Comparison of ENCODE assay signal across 8 cellular contexts in the genomic region with DNA sequence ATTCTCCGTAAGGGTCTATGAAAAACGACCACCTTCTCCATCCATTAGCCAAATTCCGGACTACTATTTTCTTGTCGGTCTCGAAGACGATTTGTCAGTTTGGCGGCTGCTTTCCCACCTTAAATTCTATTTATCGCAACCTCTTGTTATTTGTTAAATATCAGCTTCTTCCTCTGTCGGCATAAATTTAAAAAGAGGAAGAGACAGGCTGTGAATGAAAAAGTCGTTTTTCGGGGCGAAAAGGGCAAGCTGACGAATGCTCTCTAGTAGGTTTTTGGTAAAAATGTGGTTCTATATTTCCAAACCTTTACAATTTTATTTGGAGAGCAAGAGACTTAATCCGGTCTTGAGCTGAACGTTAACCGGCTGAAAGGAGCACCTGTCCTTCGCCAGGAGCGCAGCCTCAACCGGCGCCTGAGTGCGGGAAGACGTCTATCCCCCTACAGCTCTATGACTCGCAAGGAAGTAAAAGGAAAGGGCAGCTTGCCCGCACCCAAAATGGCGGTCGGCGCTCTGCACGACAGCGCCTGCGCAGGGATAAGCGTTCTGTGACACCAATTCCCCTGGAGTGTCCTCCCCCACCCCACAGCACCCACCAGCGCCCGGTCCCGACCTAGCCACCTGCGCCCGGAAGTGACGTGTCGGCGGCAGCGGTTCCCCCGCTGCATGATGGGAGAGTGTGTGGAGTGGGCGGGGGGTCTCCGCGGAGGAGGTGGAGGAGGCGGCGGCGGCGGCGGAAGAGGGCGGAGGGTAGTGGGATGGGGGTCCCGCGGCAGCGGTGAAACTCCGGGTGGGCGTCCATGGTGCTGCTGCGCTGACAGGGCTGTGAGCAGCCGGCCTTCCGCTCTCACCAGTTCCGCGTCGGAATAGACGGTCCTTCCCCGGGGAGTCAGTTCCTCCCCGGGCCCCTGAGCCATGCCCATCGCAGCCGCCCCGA. TPM values are rescaled to one million over a fixed set of nuclear protein-coding genes. Genes with fewer than 3 reads are reported as not detected.
DNase-seq lines count a peak whose midpoint lies in the region; ATAC-seq and TF ChIP-seq lines count a peak whose summit lies in the region.

A gene with protein sequence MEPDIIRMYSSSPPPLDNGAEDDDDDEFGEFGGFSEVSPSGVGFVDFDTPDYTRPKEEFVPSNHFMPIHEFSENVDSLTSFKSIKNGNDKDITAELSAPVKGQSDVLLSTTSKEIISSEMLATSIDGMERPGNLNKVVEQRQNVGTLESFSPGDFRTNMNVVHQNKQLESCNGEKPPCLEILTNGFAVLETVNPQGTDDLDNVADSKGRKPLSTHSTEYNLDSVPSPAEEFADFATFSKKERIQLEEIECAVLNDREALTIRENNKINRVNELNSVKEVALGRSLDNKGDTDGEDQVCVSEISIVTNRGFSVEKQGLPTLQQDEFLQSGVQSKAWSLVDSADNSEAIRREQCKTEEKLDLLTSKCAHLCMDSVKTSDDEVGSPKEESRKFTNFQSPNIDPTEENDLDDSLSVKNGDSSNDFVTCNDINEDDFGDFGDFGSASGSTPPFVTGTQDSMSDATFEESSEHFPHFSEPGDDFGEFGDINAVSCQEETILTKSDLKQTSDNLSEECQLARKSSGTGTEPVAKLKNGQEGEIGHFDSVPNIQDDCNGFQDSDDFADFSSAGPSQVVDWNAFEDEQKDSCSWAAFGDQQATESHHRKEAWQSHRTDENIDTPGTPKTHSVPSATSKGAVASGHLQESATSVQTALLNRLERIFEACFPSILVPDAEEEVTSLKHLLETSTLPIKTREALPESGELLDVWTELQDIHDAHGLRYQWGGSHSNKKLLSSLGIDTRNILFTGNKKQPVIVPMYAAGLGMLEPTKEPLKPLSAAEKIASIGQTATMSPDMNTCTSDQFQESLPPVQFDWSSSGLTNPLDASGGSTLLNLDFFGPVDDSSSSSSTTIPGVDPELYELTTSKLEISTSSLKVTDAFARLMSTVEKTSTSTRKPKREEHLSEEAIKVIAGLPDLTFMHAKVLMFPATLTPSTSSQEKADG (plus strand): TSS at position 662 of the 937 bp plus-strand sequence. CDS start 27,147 bp downstream, outside the sequence.

- peaks cover 3 to 6% of the 10 kb centered on the region in 2 donors for H3K36me3 Mint-ChIP-seq in CD14-positive monocyte
- H3K36me3 Mint-ChIP-seq in activated CD4-positive, alpha-beta memory T cell treated with anti-CD3 and anti-CD28 coated beads for 36 hours, result peaks cover 5% of the 10 kb centered on the region

- TF ChIP-seq CTCF in CD14-positive monocyte (IDR thresholded peaks at IDR 0.05), result no peak
- TF ChIP-seq CTCF in dorsolateral prefrontal cortex (IDR thresholded peaks at IDR 0.05 in 54 of 56, conservative IDR thresholded peaks at IDR 0.05 in 2 of 56; ENCODE audit: low read depth in 1 of 56, partially characterized antibody in 56 of 56), result peak in 42 of 56 donors; percentile 5 to 61 (median 30)
- no peak for TF ChIP-seq CTCF in right lobe of liver (IDR thresholded peaks at IDR 0.05)

- H3K27ac Mint-ChIP-seq in CD14-positive monocyte, result peak within 1 kb of the TSS; percentile 98 to 100 (median 100)
- peak within 1 kb of the TSS; percentile 98 for H3K27ac Mint-ChIP-seq in activated CD4-positive, alpha-beta memory T cell treated with anti-CD3 and anti-CD28 coated beads for 36 hours

- H3K9me3 ChIP-seq in right lobe of liver, result no peaks in the 10 kb centered on the region

- H3K4me3 ChIP-seq in dorsolateral prefrontal cortex, result peak within 1 kb of the TSS; percentile 64 to 99 (median 92)
- peak within 1 kb of the TSS; percentile 85 to 97 (median 95) for H3K4me3 ChIP-seq in right lobe of liver

- TF ChIP-seq POLR2A in right lobe of liver (IDR thresholded peaks at IDR 0.05), result peak; percentile 85

- CTCF ChIA-PET in activated CD4-positive, alpha-beta memory T cell treated with anti-CD3 and anti-CD28 coated beads for 36 hours (lab: Charles Lee), result interaction anchor here (0.7 to 4.8 kb wide), 31 partner anchors 9 to 487 kb away, joined by 3 to 161 read pairs (median 9); a partner anchor contains a TSS

- H3K27me3 Mint-ChIP-seq in CD14-positive monocyte (ENCODE audit: low read depth in 3 of 3), result peaks cover 0 to 1% (median 0%) of the 10 kb centered on the region in 3 donors
- peaks cover 2% of the 10 kb centered on the region for H3K27me3 Mint-ChIP-seq in activated CD4-positive, alpha-beta memory T cell treated with anti-CD3 and anti-CD28 coated beads for 36 hours

- POLR2A ChIA-PET in activated CD4-positive, alpha-beta memory T cell treated with anti-CD3 and anti-CD28 coated beads for 36 hours (lab: Charles Lee), result interaction anchor here (0.6 to 3.4 kb wide), 13 partner anchors 15 to 704 kb away, joined by 3 to 23 read pairs (median 6); a partner anchor contains a TSS

- WGBS in right lobe of liver (ENCODE audit: insufficient coverage, low coverage, low lambda C conversion rate, missing lambda C conversion rate), result under 1% methylated on average over 33 of the region's 67 CpGs

- no peaks in the 10 kb centered on the region for H3K27me3 ChIP-seq in dorsolateral prefrontal cortex
- H3K27me3 ChIP-seq in right lobe of liver, result no peaks in the 10 kb centered on the region

- H3K27ac ChIP-seq in dorsolateral prefrontal cortex (peak within 1 kb of the TSS; percentile 79 to 98 (median 94)), right lobe of liver (peak within 1 kb of the TSS; percentile 88 to 90 (median 89))

- peaks cover 0 to 14% (median 0%) of the 10 kb centered on the region in 4 donors for H3K4me1 ChIP-seq in right lobe of liver

- H3K9me3 Mint-ChIP-seq in CD14-positive monocyte, result peaks cover 0 to 2% (median 0%) of the 10 kb centered on the region in 7 donors
- H3K9me3 Mint-ChIP-seq in activated CD4-positive, alpha-beta memory T cell treated with anti-CD3 and anti-CD28 coated beads for 36 hours, result no peaks in the 10 kb centered on the region

- DNase-seq in CD14-positive monocyte (ENCODE audit: low spot score) (peak; percentile 100), NCI-H82 treated with DMSO at 0.1 percent for 48 hours (lab: John Stamatoyannopoulos, UW; ENCODE audit: unreplicated experiment) (peak; percentile 96), dorsolateral prefrontal cortex (peak; percentile 97 to 99 (median 98)), right lobe of liver (peak; percentile 99 to 100 (median 99))
- peak; percentile 100 for DNase-seq in activated CD4-positive, alpha-beta memory T cell treated with anti-CD3 and anti-CD28 coated beads for 36 hours
- peak; percentile 98 to 100 for DNase-seq in stimulated activated CD4-positive, alpha-beta T cell treated with anti-CD3 and anti-CD28 coated beads, Interleukin-4, amount 100 ng/mL, for 4 hours

- no peaks in the 10 kb centered on the region for H3K36me3 ChIP-seq in right lobe of liver

- peaks cover 33% of the 10 kb centered on the region for H3K4me1 Mint-ChIP-seq in CD14-positive monocyte
- peaks cover 31% of the 10 kb centered on the region for H3K4me1 Mint-ChIP-seq in activated CD4-positive, alpha-beta memory T cell treated with anti-CD3 and anti-CD28 coated beads for 36 hours (ENCODE audit: low read depth)

- intact Hi-C loops in CD14-positive monocyte (cut with micrococcal nuclease) (loop anchor here (2.0 to 10.0 kb wide), 5 partner anchors 37 to 351 kb away; no protein-coding TSS in a partner anchor), dorsolateral prefrontal cortex (cut with DNase I) (loop anchor here (1.0 to 10.0 kb wide), 9 partner anchors 67 to 382 kb away; a partner anchor contains a TSS), right lobe of liver (cut with DNase I) (no loop called here)
- intact Hi-C loops in activated CD4-positive, alpha-beta memory T cell treated with anti-CD3 and anti-CD28 coated beads for 36 hours (cut with micrococcal nuclease), result loop anchor here (1.0 to 5.0 kb wide), 15 partner anchors 10 to 682 kb away; a partner anchor contains a TSS

- ATAC-seq in GM19397 (IDR thresholded peaks at IDR 0.05; ENCODE audit: unreplicated experiment), result peak; percentile 92
- ATAC-seq in HG03571 (IDR thresholded peaks at IDR 0.05; ENCODE audit: unreplicated experiment), result peak; percentile 82
- ATAC-seq in right lobe of liver, result peak; percentile 97 to 99 (median 98)

- peak within 1 kb of the TSS; percentile 98 to 99 for H3K4me3 Mint-ChIP-seq in CD14-positive monocyte
- peak within 1 kb of the TSS; percentile 99 for H3K4me3 Mint-ChIP-seq in activated CD4-positive, alpha-beta memory T cell treated with anti-CD3 and anti-CD28 coated beads for 36 hours

RNA-seq across cellular contexts. Expression of the gene that starts here (rescaled TPM):
- polyA plus RNA-seq in CD14-positive monocyte, result 10 to 100 TPM; 22.3 to 28.6 TPM
- total RNA-seq in activated CD4-positive, alpha-beta memory T cell treated with anti-CD3 and anti-CD28 coated beads for 36 hours, result 10 to 100 TPM; 34.8 to 36.4 TPM
- 10 to 100 TPM; 26.7 to 61.2 (median 44.9) TPM for total RNA-seq in dorsolateral prefrontal cortex
- total RNA-seq in right lobe of liver, result 10 to 100 TPM; 14.9 to 24.4 (median 19.8) TPM

Comparison
In these comparisons a context has a peak if more than half of its experiments do, and no peak if none do; other contexts are left out.
1. Peak in every context shown above with its lines: DNase-seq, ATAC-seq, H3K4me3 ChIP-seq and H3K27ac ChIP-seq.
2. CTCF ChIP-seq: peak in dorsolateral prefrontal cortex (42 of 56); none in CD14-positive monocyte (single experiment) and right lobe of liver (0 of 4).
3. intact Hi-C loops: an anchor here in CD14-positive monocyte (2.0 to 10.0 kb wide), activated CD4-positive, alpha-beta memory T cell treated with anti-CD3 and anti-CD28 coated beads for 36 hours (1.0 to 5.0 kb wide) and dorsolateral prefrontal cortex (1.0 to 10.0 kb wide); none called in right lobe of liver.